ENCODE assay signal across 9 cellular contexts in genomic region chr7:150367187-150367510, GRCh38. TPM values are rescaled to one million over a fixed set of nuclear protein-coding genes. Genes with fewer than 3 reads are reported as not detected.
DNase-seq lines count a peak whose midpoint lies in the region; ATAC-seq and TF ChIP-seq lines count a peak whose summit lies in the region.
"Had no signal": no experiment of that assay in that cellular context is flagged by ENCODE, and none has a peak within 500 bp of the region (broad histone marks: within the 10 kb centered on the region; RNA-seq: fewer than 3 reads in every experiment).

No MANE protein-coding gene starts in this region.

- no peak for TF ChIP-seq CTCF in CD8-positive, alpha-beta T cell (IDR thresholded peaks at IDR 0.05)
- no peak for TF ChIP-seq CTCF in HL-60 (IDR thresholded peaks at IDR 0.05; ENCODE audit: insufficient read depth, low read length)

- peak overlapping the region; percentile 62 for H3K4me3 Mint-ChIP-seq in CD8-positive, alpha-beta T cell
- no peak overlapping the region for H3K4me3 Mint-ChIP-seq in activated CD4-positive, alpha-beta memory T cell treated with anti-CD3 and anti-CD28 coated beads for 36 hours
- peak overlapping the region; percentile 34 for H3K4me3 Mint-ChIP-seq in natural killer cell treated with Interleukin-12 subunit alpha and Interleukin-12 subunit beta and Interleukin-15 and Interleukin-18, amount 100 ng/mL, for 72 hours

- H3K4me1 ChIP-seq in CD8-positive, alpha-beta T cell (ENCODE audit: insufficient read depth, low read length): peaks cover 47% of the 10 kb centered on the region

- no peaks in the 10 kb centered on the region for H3K27me3 ChIP-seq in CD8-positive, alpha-beta T cell (ENCODE audit: insufficient read depth, low read length)
- no peaks in the 10 kb centered on the region for H3K27me3 ChIP-seq in HL-60 (ENCODE audit: insufficient read depth, poor library complexity, severe bottlenecking)

- H3K9me3 Mint-ChIP-seq in CD8-positive, alpha-beta T cell: no peaks in the 10 kb centered on the region
- no peaks in the 10 kb centered on the region for H3K9me3 Mint-ChIP-seq in activated CD4-positive, alpha-beta memory T cell treated with anti-CD3 and anti-CD28 coated beads for 36 hours
- H3K9me3 Mint-ChIP-seq in natural killer cell treated with Interleukin-12 subunit alpha and Interleukin-12 subunit beta and Interleukin-15 and Interleukin-18, amount 100 ng/mL, for 72 hours: no peaks in the 10 kb centered on the region

- H3K27me3 Mint-ChIP-seq in CD8-positive, alpha-beta T cell (ENCODE audit: low read depth): no peaks in the 10 kb centered on the region
- no peaks in the 10 kb centered on the region for H3K27me3 Mint-ChIP-seq in activated CD4-positive, alpha-beta memory T cell treated with anti-CD3 and anti-CD28 coated beads for 36 hours
- H3K27me3 Mint-ChIP-seq in natural killer cell treated with Interleukin-12 subunit alpha and Interleukin-12 subunit beta and Interleukin-15 and Interleukin-18, amount 100 ng/mL, for 72 hours: no peaks in the 10 kb centered on the region

- no peak for ATAC-seq in CD8-positive, alpha-beta T cell
- no peak for ATAC-seq in natural killer cell treated with Interleukin-12 subunit alpha and Interleukin-12 subunit beta and Interleukin-15 and Interleukin-18, amount 100 ng/mL, for 72 hours
- no peak for ATAC-seq in GM18511 (IDR thresholded peaks at IDR 0.05; ENCODE audit: unreplicated experiment)

- no peaks in the 10 kb centered on the region for H3K36me3 ChIP-seq in CD8-positive, alpha-beta T cell (ENCODE audit: insufficient read depth, low read length)

- H3K27ac Mint-ChIP-seq in CD8-positive, alpha-beta T cell: peak overlapping the region; percentile 84
- peak overlapping the region; percentile 28 for H3K27ac Mint-ChIP-seq in activated CD4-positive, alpha-beta memory T cell treated with anti-CD3 and anti-CD28 coated beads for 36 hours
- H3K27ac Mint-ChIP-seq in natural killer cell treated with Interleukin-12 subunit alpha and Interleukin-12 subunit beta and Interleukin-15 and Interleukin-18, amount 100 ng/mL, for 72 hours: no peak overlapping the region

- peaks cover 62% of the 10 kb centered on the region for H3K4me1 Mint-ChIP-seq in CD8-positive, alpha-beta T cell (ENCODE audit: low read depth)
- H3K4me1 Mint-ChIP-seq in activated CD4-positive, alpha-beta memory T cell treated with anti-CD3 and anti-CD28 coated beads for 36 hours (ENCODE audit: low read depth): peaks cover 30% of the 10 kb centered on the region
- H3K4me1 Mint-ChIP-seq in natural killer cell treated with Interleukin-12 subunit alpha and Interleukin-12 subunit beta and Interleukin-15 and Interleukin-18, amount 100 ng/mL, for 72 hours (ENCODE audit: low read depth in 2 of 2): peaks cover 15 to 18% of the 10 kb centered on the region in 2 donors

- no peak overlapping the region for H3K4me3 ChIP-seq in CD8-positive, alpha-beta T cell (ENCODE audit: low read depth, low read length)
- H3K4me3 ChIP-seq in HL-60 (replicated peaks; ENCODE audit: insufficient read depth, low read length): no peak overlapping the region

- H3K36me3 Mint-ChIP-seq in CD8-positive, alpha-beta T cell: peaks cover 14% of the 10 kb centered on the region
- peaks cover 4% of the 10 kb centered on the region for H3K36me3 Mint-ChIP-seq in activated CD4-positive, alpha-beta memory T cell treated with anti-CD3 and anti-CD28 coated beads for 36 hours
- no peaks in the 10 kb centered on the region for H3K36me3 Mint-ChIP-seq in natural killer cell treated with Interleukin-12 subunit alpha and Interleukin-12 subunit beta and Interleukin-15 and Interleukin-18, amount 100 ng/mL, for 72 hours

- no peaks in the 10 kb centered on the region for H3K9me3 ChIP-seq in CD8-positive, alpha-beta T cell (ENCODE audit: low read length)

- DNase-seq in CD8-positive, alpha-beta T cell: no peak
- DNase-seq in HL-60 (ENCODE audit: low read depth in 1 of 2, low spot score in 1 of 2) (no peak), NCI-H2081 (lab: John Stamatoyannopoulos, UW) (no peak), OCI-M2 (lab: John Stamatoyannopoulos, UW; ENCODE audit: unreplicated experiment) (no peak), DMS 273 treated with DMSO at 0.1 percent for 48 hours (lab: John Stamatoyannopoulos, UW) (no peak)
- DNase-seq in activated CD4-positive, alpha-beta memory T cell treated with anti-CD3 and anti-CD28 coated beads for 36 hours: no peak
- DNase-seq in natural killer cell treated with Interleukin-12 subunit alpha and Interleukin-12 subunit beta and Interleukin-15 and Interleukin-18, amount 100 ng/mL, for 72 hours (ENCODE audit: low spot score): no peak
- DNase-seq: activated CD4-positive, alpha-beta T cell treated with anti-CD3 and anti-CD28 coated beads for 4 hours had no signal

- intact Hi-C loops in CD8-positive, alpha-beta T cell (cut with DNase I, micrococcal nuclease): loop anchor here (1.0 to 10.0 kb wide), 3 partner anchors 9 to 652 kb away; partner anchors contain the start of gene GIMAP5 (in 1 of the 2)
- intact Hi-C loops in activated CD4-positive, alpha-beta memory T cell treated with anti-CD3 and anti-CD28 coated beads for 36 hours (cut with micrococcal nuclease): no loop called here

- CTCF ChIA-PET in CD8-positive, alpha-beta T cell (lab: Charles Lee): interaction anchor here (1.2 to 2.0 kb wide), 3 partner anchors 10 to 11 kb away, joined by 3 to 13 read pairs (median 4); no protein-coding TSS in a partner anchor
- CTCF ChIA-PET in activated CD4-positive, alpha-beta memory T cell treated with anti-CD3 and anti-CD28 coated beads for 36 hours (lab: Charles Lee): interaction anchor here (0.9 to 2.2 kb wide), 3 partner anchors 11 to 388 kb away, joined by 3 to 11 read pairs (median 3); a partner anchor contains a TSS

- POLR2A ChIA-PET in CD8-positive, alpha-beta T cell (lab: Charles Lee): interaction anchor here (0.5 to 4.6 kb wide), 8 partner anchors 9 to 320 kb away, joined by 3 to 56 read pairs (median 6); partner anchors contain the start of gene ZNF775
- POLR2A ChIA-PET in activated CD4-positive, alpha-beta memory T cell treated with anti-CD3 and anti-CD28 coated beads for 36 hours (lab: Charles Lee): interaction anchor here (5.2 kb wide), 1 partner anchor 11 kb away, joined by 28 read pairs; the partner anchor contains the start of gene ZNF775

- no peak overlapping the region for H3K27ac ChIP-seq in CD8-positive, alpha-beta T cell (ENCODE audit: low read depth, low read length)
- H3K27ac ChIP-seq in HL-60 (replicated peaks): peak overlapping the region; percentile 100

RNA-seq across cellular contexts. Expression of gene REPIN1, which starts 1.5 kb away (rescaled TPM):
- 10 to 100 TPM; 54.0 to 54.1 TPM for total RNA-seq in CD8-positive, alpha-beta T cell
- 10 to 100 TPM; 52.3 to 56.9 TPM for total RNA-seq in activated CD4-positive, alpha-beta memory T cell treated with anti-CD3 and anti-CD28 coated beads for 36 hours
- 10 to 100 TPM; 53.9 to 84.2 TPM for total RNA-seq in natural killer cell treated with Interleukin-12 subunit alpha and Interleukin-12 subunit beta and Interleukin-15 and Interleukin-18, amount 100 ng/mL, for 72 hours

RNA-seq across cellular contexts. Expression of gene ZNF775, which starts 12.0 kb away (rescaled TPM):
- under 1 TPM; 0.33 to 0.58 TPM for total RNA-seq in CD8-positive, alpha-beta T cell
- 1 to 10 TPM; 6.0 to 6.8 TPM for total RNA-seq in activated CD4-positive, alpha-beta memory T cell treated with anti-CD3 and anti-CD28 coated beads for 36 hours
- total RNA-seq in natural killer cell treated with Interleukin-12 subunit alpha and Interleukin-12 subunit beta and Interleukin-15 and Interleukin-18, amount 100 ng/mL, for 72 hours: 1 to 10 TPM; 4.0 to 5.1 TPM

RNA-seq across cellular contexts. Expression of gene RARRES2, which starts 25.7 kb away (rescaled TPM):
- not detected for total RNA-seq in CD8-positive, alpha-beta T cell
- total RNA-seq in activated CD4-positive, alpha-beta memory T cell treated with anti-CD3 and anti-CD28 coated beads for 36 hours: not detected
- total RNA-seq in natural killer cell treated with Interleukin-12 subunit alpha and Interleukin-12 subunit beta and Interleukin-15 and Interleukin-18, amount 100 ng/mL, for 72 hours: not detected

RNA-seq across cellular contexts. Expression of gene ACTR3C, which starts 43.8 kb away (rescaled TPM):
- total RNA-seq in CD8-positive, alpha-beta T cell: 1 to 10 TPM; 4.0 to 4.5 TPM
- 1 to 10 TPM; 8.0 to 8.8 TPM for total RNA-seq in activated CD4-positive, alpha-beta memory T cell treated with anti-CD3 and anti-CD28 coated beads for 36 hours
- total RNA-seq in natural killer cell treated with Interleukin-12 subunit alpha and Interleukin-12 subunit beta and Interleukin-15 and Interleukin-18, amount 100 ng/mL, for 72 hours: 10 to 100 TPM in 1 of 2 donors, 1 to 10 TPM in 1; 2.9 to 12.6 TPM

RNA-seq across cellular contexts. Expression of gene LRRC61, which starts 44.0 kb away (rescaled TPM):
- 10 to 100 TPM in 1 of 2 experiments, 1 to 10 TPM in 1; 8.4 to 10.8 TPM for total RNA-seq in CD8-positive, alpha-beta T cell
- 10 to 100 TPM; 26.1 to 27.1 TPM for total RNA-seq in activated CD4-positive, alpha-beta memory T cell treated with anti-CD3 and anti-CD28 coated beads for 36 hours
- 10 to 100 TPM; 16.1 to 27.1 TPM for total RNA-seq in natural killer cell treated with Interleukin-12 subunit alpha and Interleukin-12 subunit beta and Interleukin-15 and Interleukin-18, amount 100 ng/mL, for 72 hours

Comparison
In these comparisons a context has a peak if more than half of its experiments do, and no peak if none do; other contexts are left out.
1. H3K27ac Mint-ChIP-seq: peak in CD8-positive, alpha-beta T cell (single experiment) and activated CD4-positive, alpha-beta memory T cell treated with anti-CD3 and anti-CD28 coated beads for 36 hours (single experiment); none in natural killer cell treated with Interleukin-12 subunit alpha and Interleukin-12 subunit beta and Interleukin-15 and Interleukin-18, amount 100 ng/mL, for 72 hours (0 of 2).